Comparison of ENCODE assay signal across 1 cellular context in genomic region chr13:51091839-51092238, GRCh38.
TF ChIP-seq lines count a peak whose summit lies in the region.

No MANE protein-coding gene starts in this region.

TF ChIP-seq in K562, 482 proteins besides CTCF, POLR2A, EP300 and RAD21 (continued from another document):
- TF ChIP-seq OTX1 (CRISPR knock-in tag; IDR thresholded peaks at IDR 0.05), result no peak
- TF ChIP-seq EZH2 (IDR thresholded peaks at IDR 0.05; ENCODE audit: borderline replicate concordance, low read depth, low read length), result no peak
- no peak for TF ChIP-seq U2AF2 (optimal IDR thresholded peaks at IDR 0.05; ENCODE audit: low read depth, low read length)
- TF ChIP-seq MBD2 (IDR thresholded peaks at IDR 0.05; ENCODE audit: borderline replicate concordance, low read depth), result no peak
- no peak for TF ChIP-seq RNF2 (IDR thresholded peaks at IDR 0.05)
- no peak for TF ChIP-seq BCLAF1 (IDR thresholded peaks at IDR 0.05; ENCODE audit: borderline replicate concordance in 1 of 2, control insufficient read depth in 1 of 2, low read depth in 2 of 2, low read length in 1 of 2)
- TF ChIP-seq ZNF589 (CRISPR knock-in tag; IDR thresholded peaks at IDR 0.05; ENCODE audit: low read depth), result no peak
- TF ChIP-seq ZNF280A (IDR thresholded peaks at IDR 0.05; ENCODE audit: low read depth, partially characterized antibody), result no peak
TF ChIP-seq in K562: peak in this region for 0.
